30 cellular contexts compared by ENCODE assay signal in genomic region chr14:74292061-74292460, GRCh38. TPM values are rescaled to one million over a fixed set of nuclear protein-coding genes. Genes with fewer than 3 reads are reported as not detected.
A peak's percentile ranks its signal among the peaks of the same experiment; 100 is the strongest.
DNase-seq lines count a peak whose midpoint lies in the region; ATAC-seq, FAIRE-seq and TF ChIP-seq lines count a peak whose summit lies in the region.
"Had no signal": no experiment of that assay in that cellular context is flagged by ENCODE, and none has a peak within 500 bp of the region (broad histone marks: within the 10 kb centered on the region; RNA-seq: fewer than 3 reads in every experiment).

No MANE protein-coding gene starts in this region.

- H3K14ac ChIP-seq in neuronal stem cell (ENCODE audit: low read length), result no peak overlapping the region

- DNase-seq in activated naive CD8-positive, alpha-beta T cell treated with anti-CD3 and anti-CD28 coated beads for 36 hours, result no peak
- DNase-seq in activated naive CD8-positive, alpha-beta T cell treated with anti-CD3 and anti-CD28 coated beads, Interleukin-2, amount 50 U/mL, for 24 hours, result no peak
- no peak for DNase-seq in bronchial epithelial cell (ENCODE audit: low read depth)
- DNase-seq in neuronal stem cell (ENCODE audit: low spot score), result no peak
- no peak for DNase-seq in NCI-H524 treated with DMSO at 0.1 percent for 48 hours (lab: John Stamatoyannopoulos, UW)
- DNase-seq: CD4-positive, alpha-beta T cell; DMS 273 treated with DMSO at 0.1 percent for 48 hours; DMS79; EL; GDM1; GOT3; HCEC 1CT; Karpas-422; NCI-H1092; NCI-H1436; NCI-H187; NCI-H2081 treated with DMSO at 0.1 percent for 48 hours; NCI-H2171 treated with DMSO at 0.1 percent for 48 hours; NCI-H524; NCI-H82; NK-92 treated with Interleukin-12 subunit alpha and Interleukin-12 subunit beta, amount 100 ng/mL, for 24 hours; PC-3 had no signal

- WGBS in neuronal stem cell (ENCODE audit: extremely low coverage in 2 of 2, insufficient read length in 2 of 2, insufficient replicate concordance in 1 of 2), 2 donors, result no CpG with 5 or more reads among the region's 11 CpGs

- H3K23ac ChIP-seq in neuronal stem cell (ENCODE audit: low read depth, low read length, poor library complexity), result peak overlapping the region; percentile 32

- H2AK5ac ChIP-seq in neuronal stem cell (ENCODE audit: low read depth, low read length), result no peak overlapping the region

- H4K91ac ChIP-seq in neuronal stem cell (ENCODE audit: low read depth, low read length, poor library complexity), result no peak overlapping the region

- H2BK120ac ChIP-seq in neuronal stem cell (ENCODE audit: low read depth, low read length), result no peak overlapping the region

- H2BK5ac ChIP-seq in neuronal stem cell (ENCODE audit: low read length), result no peak overlapping the region

- H3K9ac ChIP-seq in neuronal stem cell (ENCODE audit: low read depth, low read length, poor library complexity), result no peak overlapping the region

- no peak overlapping the region for H3K4ac ChIP-seq in neuronal stem cell (ENCODE audit: low read length)

- peaks cover 0 to 4% of the 10 kb centered on the region in 2 donors for H3K4me1 ChIP-seq in neuronal stem cell (ENCODE audit: control insufficient read depth in 2 of 2, insufficient read depth in 1 of 2, low read depth in 1 of 2, low read length in 2 of 2)
- H3K4me1 ChIP-seq: SJSA1 had no signal

- peak overlapping the region; percentile 58 for H3K27ac Mint-ChIP-seq in activated naive CD8-positive, alpha-beta T cell treated with anti-CD3 and anti-CD28 coated beads for 36 hours
- H3K27ac Mint-ChIP-seq in activated naive CD8-positive, alpha-beta T cell treated with anti-CD3 and anti-CD28 coated beads, Interleukin-2, amount 50 U/mL, for 24 hours, result no peak overlapping the region
- H3K27ac Mint-ChIP-seq: CD4-positive, alpha-beta T cell had no signal

- no peaks in the 10 kb centered on the region for H3K9me3 Mint-ChIP-seq in activated naive CD8-positive, alpha-beta T cell treated with anti-CD3 and anti-CD28 coated beads for 36 hours
- no peaks in the 10 kb centered on the region for H3K9me3 Mint-ChIP-seq in activated naive CD8-positive, alpha-beta T cell treated with anti-CD3 and anti-CD28 coated beads, Interleukin-2, amount 50 U/mL, for 24 hours
- H3K9me3 Mint-ChIP-seq: CD4-positive, alpha-beta T cell had no signal

- no peak overlapping the region for H4K8ac ChIP-seq in neuronal stem cell (ENCODE audit: low read depth, low read length)

- H3K4me1 Mint-ChIP-seq in activated naive CD8-positive, alpha-beta T cell treated with anti-CD3 and anti-CD28 coated beads for 36 hours, result peaks cover 2% of the 10 kb centered on the region
- no peaks in the 10 kb centered on the region for H3K4me1 Mint-ChIP-seq in activated naive CD8-positive, alpha-beta T cell treated with anti-CD3 and anti-CD28 coated beads, Interleukin-2, amount 50 U/mL, for 24 hours

- peak; percentile 32 for FAIRE-seq in bronchial epithelial cell (lab: Jason Lieb, UNC)
- FAIRE-seq: GM12878 had no signal

- no peaks in the 10 kb centered on the region for H3K27me3 Mint-ChIP-seq in activated naive CD8-positive, alpha-beta T cell treated with anti-CD3 and anti-CD28 coated beads for 36 hours
- no peaks in the 10 kb centered on the region for H3K27me3 Mint-ChIP-seq in activated naive CD8-positive, alpha-beta T cell treated with anti-CD3 and anti-CD28 coated beads, Interleukin-2, amount 50 U/mL, for 24 hours
- H3K27me3 Mint-ChIP-seq: CD4-positive, alpha-beta T cell had no signal

- no peak for TF ChIP-seq CTCF in bronchial epithelial cell (IDR thresholded peaks at IDR 0.05; ENCODE audit: insufficient read depth, low read length, severe bottlenecking)

- H3K79me1 ChIP-seq in neuronal stem cell (ENCODE audit: low read depth, low read length), result peaks cover 11% of the 10 kb centered on the region

- H2BK12ac ChIP-seq in neuronal stem cell (ENCODE audit: low read length), result no peak overlapping the region

- H3K27ac ChIP-seq in neuronal stem cell (replicated peaks; ENCODE audit: low read length), result no peak overlapping the region
- H3K27ac ChIP-seq: HL-60, SJSA1 had no signal

- ATAC-seq in activated naive CD8-positive, alpha-beta T cell treated with anti-CD3 and anti-CD28 coated beads, Interleukin-2, amount 50 U/mL, for 24 hours, result no peak
- ATAC-seq in HG03095 (IDR thresholded peaks at IDR 0.05; ENCODE audit: unreplicated experiment) (no peak), GM18909 (IDR thresholded peaks at IDR 0.05; ENCODE audit: poor library complexity, unreplicated experiment) (no peak)
- ATAC-seq: GM12878, PC-3, Right ventricle myocardium inferior had no signal

- no peaks in the 10 kb centered on the region for H3K9me3 ChIP-seq in neuronal stem cell (replicated peaks in 1 of 2; ENCODE audit: control insufficient read depth in 2 of 2, insufficient read depth in 1 of 2, low read depth in 1 of 2, low read length in 2 of 2)
- H3K9me3 ChIP-seq: SJSA1 had no signal

- no peak overlapping the region for H3K4me2 ChIP-seq in neuronal stem cell (ENCODE audit: insufficient read depth, low read length, poor library complexity, severe bottlenecking)

- no peak overlapping the region for H3K18ac ChIP-seq in neuronal stem cell (ENCODE audit: low read length)

- no peak overlapping the region for H3K4me3 Mint-ChIP-seq in activated naive CD8-positive, alpha-beta T cell treated with anti-CD3 and anti-CD28 coated beads for 36 hours
- no peak overlapping the region for H3K4me3 Mint-ChIP-seq in activated naive CD8-positive, alpha-beta T cell treated with anti-CD3 and anti-CD28 coated beads, Interleukin-2, amount 50 U/mL, for 24 hours
- H3K4me3 Mint-ChIP-seq: CD4-positive, alpha-beta T cell had no signal

- H2BK15ac ChIP-seq in neuronal stem cell (ENCODE audit: low read length), result no peak overlapping the region

- no peaks in the 10 kb centered on the region for H3K27me3 ChIP-seq in bronchial epithelial cell (ENCODE audit: control insufficient read depth, insufficient read depth, low read length)
- no peaks in the 10 kb centered on the region for H3K27me3 ChIP-seq in neuronal stem cell (ENCODE audit: control insufficient read depth in 3 of 3, insufficient read depth in 3 of 3, low read depth in 1 of 3, low read length in 3 of 3)
- H3K27me3 ChIP-seq: SJSA1 had no signal

- no peak overlapping the region for H2AFZ ChIP-seq in neuronal stem cell (ENCODE audit: low read length)

- H3K4me3 ChIP-seq in bronchial epithelial cell (ENCODE audit: low read depth, low read length), result no peak overlapping the region
- H3K4me3 ChIP-seq in neuronal stem cell (ENCODE audit: low read length in 2 of 2), result no peak overlapping the region
- H3K4me3 ChIP-seq: GM12878, SJSA1 had no signal

- H3K36me3 ChIP-seq in bronchial epithelial cell (ENCODE audit: control insufficient read depth, insufficient read depth, low read length) (peaks cover 23% of the 10 kb centered on the region), neuronal stem cell (replicated peaks in 1 of 2; ENCODE audit: control insufficient read depth in 2 of 2, insufficient read depth in 2 of 2, low read length in 2 of 2) (peaks cover 64 to 94% of the 10 kb centered on the region in 2 donors)

- H3K36me3 Mint-ChIP-seq in activated naive CD8-positive, alpha-beta T cell treated with anti-CD3 and anti-CD28 coated beads for 36 hours, result peaks cover 8% of the 10 kb centered on the region
- H3K36me3 Mint-ChIP-seq in activated naive CD8-positive, alpha-beta T cell treated with anti-CD3 and anti-CD28 coated beads, Interleukin-2, amount 50 U/mL, for 24 hours (ENCODE audit: low read depth), result peaks cover 14% of the 10 kb centered on the region

RNA-seq across cellular contexts. Expression of gene ABCD4, which starts 10.7 kb away (rescaled TPM):
- 10 to 100 TPM; 36.8 to 36.9 TPM for total RNA-seq in activated naive CD8-positive, alpha-beta T cell treated with anti-CD3 and anti-CD28 coated beads for 36 hours
- total RNA-seq in bronchial epithelial cell, result 13.2 and 14.0 TPM in 2 replicates
- 53.7 TPM for polyA plus RNA-seq in neuronal stem cell (2013, experiment 1 of 2)
- polyA plus RNA-seq in neuronal stem cell (2013, experiment 2 of 2), result 51.3 TPM

RNA-seq across cellular contexts. Expression of gene VSX2, which starts 52.8 kb away (rescaled TPM):
- not detected for total RNA-seq in activated naive CD8-positive, alpha-beta T cell treated with anti-CD3 and anti-CD28 coated beads for 36 hours
- not detected in 2 replicates for total RNA-seq in bronchial epithelial cell
- 0.53 TPM for polyA plus RNA-seq in neuronal stem cell (2013, experiment 1 of 2)
- polyA plus RNA-seq in neuronal stem cell (2013, experiment 2 of 2), result 0.50 TPM
- total RNA-seq: A172; CD4-positive, alpha-beta T cell; GM12878; PC-3; Right ventricle myocardium inferior; SJSA1 had no signal
- polyA plus RNA-seq: BJ had no signal

RNA-seq across cellular contexts. Expression of gene VRTN, which starts 56.2 kb away (rescaled TPM):
- not detected for total RNA-seq in activated naive CD8-positive, alpha-beta T cell treated with anti-CD3 and anti-CD28 coated beads for 36 hours
- total RNA-seq in bronchial epithelial cell, result not detected in 2 replicates
- polyA plus RNA-seq in neuronal stem cell (2013, experiment 1 of 2), result 7.8 TPM
- polyA plus RNA-seq in neuronal stem cell (2013, experiment 2 of 2), result 7.5 TPM
- total RNA-seq: A172; CD4-positive, alpha-beta T cell; PC-3; Right ventricle myocardium inferior; SJSA1 had no signal
- polyA plus RNA-seq: BJ, GM12878 had no signal
